In the genomic region with DNA sequence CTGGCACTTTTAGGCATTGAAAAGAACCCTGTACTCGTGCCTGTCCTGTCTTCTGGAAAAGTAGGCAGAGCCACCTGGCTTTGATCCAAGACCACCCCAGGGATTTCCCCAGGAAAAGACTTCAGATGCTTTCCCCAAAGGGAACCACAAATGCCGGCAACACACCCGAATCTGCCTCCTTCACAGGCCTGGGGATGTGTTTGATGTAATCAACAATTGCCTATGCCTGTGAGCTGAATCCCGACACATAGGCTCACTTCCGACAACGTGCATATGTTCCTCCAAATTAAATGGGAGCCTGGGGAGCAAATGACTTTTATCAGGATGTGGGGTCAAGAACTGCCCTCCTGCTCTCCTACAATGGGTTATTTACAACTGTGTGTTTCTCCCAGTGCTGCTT, we compare ENCODE assay signal across 15 cellular contexts.
"Had no signal": no experiment of that assay in that cellular context is flagged by ENCODE, and none has a peak within 500 bp of the region (broad histone marks: within the 10 kb centered on the region; RNA-seq: fewer than 3 reads in every experiment).

No MANE protein-coding gene starts in this region.

- H3K27me3 ChIP-seq: adrenal gland, foreskin keratinocyte, sigmoid colon had no signal

- H3K4me1 Mint-ChIP-seq: activated naive CD4-positive, alpha-beta T cell treated with anti-CD3 and anti-CD28 coated beads, Interleukin-2, amount 50 U/mL, for 24 hours; stimulated activated naive CD8-positive, alpha-beta T cell treated with anti-CD3 and anti-CD28 coated beads, Interleukin-15, amount 100 ng/mL, for 72 hours; T-helper 17 cell had no signal

- H3K9me3 Mint-ChIP-seq: activated CD8-positive, alpha-beta T cell treated with anti-CD3 and anti-CD28 coated beads for 36 hours; activated naive CD4-positive, alpha-beta T cell treated with anti-CD3 and anti-CD28 coated beads, Interleukin-2, amount 50 U/mL, for 24 hours had no signal

- H3K4me3 ChIP-seq: adrenal gland, coronary artery, sigmoid colon, thoracic aorta had no signal

- H3K36me3 ChIP-seq: adrenal gland, sigmoid colon, thoracic aorta had no signal

- H3K36me3 Mint-ChIP-seq: activated naive CD4-positive, alpha-beta T cell treated with anti-CD3 and anti-CD28 coated beads, Interleukin-2, amount 50 U/mL, for 24 hours had no signal

- H3K27ac Mint-ChIP-seq: activated CD8-positive, alpha-beta T cell treated with anti-CD3 and anti-CD28 coated beads for 36 hours; activated naive CD4-positive, alpha-beta T cell treated with anti-CD3 and anti-CD28 coated beads, Interleukin-2, amount 50 U/mL, for 24 hours; stimulated activated naive CD8-positive, alpha-beta T cell treated with anti-CD3 and anti-CD28 coated beads, Interleukin-15, amount 100 ng/mL, for 72 hours; T-helper 17 cell had no signal

- H3K4me1 ChIP-seq: adrenal gland, sigmoid colon had no signal

- ATAC-seq: activated CD8-positive, alpha-beta T cell treated with anti-CD3 and anti-CD28 coated beads for 36 hours; foreskin keratinocyte; left ventricle myocardium superior; stimulated activated naive CD8-positive, alpha-beta T cell treated with anti-CD3 and anti-CD28 coated beads, Interleukin-15, amount 100 ng/mL, for 72 hours; T-helper 17 cell had no signal

- H3K9me3 ChIP-seq: adrenal gland, sigmoid colon, thoracic aorta had no signal

- H3K4me3 Mint-ChIP-seq: activated CD8-positive, alpha-beta T cell treated with anti-CD3 and anti-CD28 coated beads for 36 hours; activated naive CD4-positive, alpha-beta T cell treated with anti-CD3 and anti-CD28 coated beads, Interleukin-2, amount 50 U/mL, for 24 hours; stimulated activated naive CD8-positive, alpha-beta T cell treated with anti-CD3 and anti-CD28 coated beads, Interleukin-15, amount 100 ng/mL, for 72 hours; T-helper 17 cell had no signal

- H3K27ac ChIP-seq: adrenal gland, coronary artery, foreskin keratinocyte, sigmoid colon, thoracic aorta had no signal

- DNase-seq: activated CD4-positive, alpha-beta T cell treated with anti-CD3 and anti-CD28 coated beads for 4 hours; activated CD8-positive, alpha-beta T cell treated with anti-CD3 and anti-CD28 coated beads for 36 hours; activated effector memory CD4-positive, alpha-beta T cell treated with anti-CD3 and anti-CD28 coated beads, Interleukin-2, amount 50 U/mL, for 16 hours; activated T-cell treated with anti-CD3 and anti-CD28 coated beads, Interleukin-2, amount 50 U/mL, for 48 hours; adrenal gland; effector CD4-positive, alpha-beta T cell; left ventricle myocardium superior; sigmoid colon; stimulated activated CD4-positive, alpha-beta T cell treated with anti-CD3 and anti-CD28 coated beads, Interleukin-1b, Interleukin-23, amount 100 ng/mL, for 48 hours; stimulated activated naive CD8-positive, alpha-beta T cell treated with anti-CD3 and anti-CD28 coated beads, Interleukin-15, amount 100 ng/mL, for 72 hours; T-helper 17 cell had no signal

- H3K27me3 Mint-ChIP-seq: activated CD8-positive, alpha-beta T cell treated with anti-CD3 and anti-CD28 coated beads for 36 hours; T-helper 17 cell had no signal
